15 cellular contexts compared by ENCODE assay signal in the genomic region with DNA sequence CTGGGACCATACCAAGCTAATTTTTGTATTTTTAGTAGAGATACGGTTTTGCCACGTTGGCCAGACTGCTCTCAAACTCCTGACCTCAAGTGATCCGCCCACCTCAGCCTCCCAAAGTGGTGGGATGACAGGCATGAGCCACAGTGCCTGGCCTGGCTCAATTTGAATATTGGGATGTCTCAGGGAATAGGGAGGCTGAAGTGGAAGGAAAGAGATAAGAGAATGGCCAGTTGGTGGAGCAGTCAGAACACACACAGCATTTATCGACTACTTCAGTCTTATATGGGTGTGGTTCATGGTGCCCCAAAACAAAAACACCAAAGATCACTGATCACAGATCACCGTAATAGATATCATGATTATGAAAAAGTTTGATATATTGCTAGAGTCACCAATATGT.
DNase-seq lines count a peak whose midpoint lies in the region; ATAC-seq, FAIRE-seq and TF ChIP-seq lines count a peak whose summit lies in the region.
"Had no signal": no experiment of that assay in that cellular context is flagged by ENCODE, and none has a peak within 500 bp of the region (broad histone marks: within the 10 kb centered on the region; RNA-seq: fewer than 3 reads in every experiment).

No MANE protein-coding gene starts in this region.

- DNase-seq in HepG2 (ENCODE audit: low spot score) (no peak), SK-MEL-5 (ENCODE audit: low read depth, low spot score) (peak; percentile 44), iPS-NIHi7 (ENCODE audit: extremely low spot score) (peak; percentile 22), NCI-H446 (lab: John Stamatoyannopoulos, UW) (no peak), NCI-H2227 (lab: John Stamatoyannopoulos, UW; ENCODE audit: unreplicated experiment) (no peak), MM.1S (no peak)
- DNase-seq: mucosa of descending colon; NCI-H2029 treated with DMSO at 0.1 percent for 48 hours; NCI-H774; stimulated activated naive B cell treated with anti-CD40 and anti-IgM and Interleukin-4, amounts not matched to agents 10 μg/mL and 1 μg/mL and 100 μg/mL, for 72 hours; T-helper 17 cell had no signal

- no peak overlapping the region for H3K4me2 ChIP-seq in HepG2 (ENCODE audit: low read depth, low read length)
- no peak overlapping the region for H3K4me2 ChIP-seq in MM.1S (ENCODE audit: low read depth, low read length)

- in situ Hi-C loops in HepG2 (cut with HindIII; ENCODE audit: extremely low pct_ligation_motif_present, low pct_unique_long_range_greater_than_20kb): no loop called here
- in situ Hi-C loops in SK-MEL-5 (cut with HindIII; ENCODE audit: low pct_unique_long_range_greater_than_20kb, low sequenced_read_pairs): no loop called here

- FAIRE-seq in HepG2 (lab: Jason Lieb, UNC): no peak
- FAIRE-seq: GM18507 had no signal

- BruUV-seq in HepG2 (replicated peaks; lab: Mats Ljungman, UMichigan): no TSS peak

- H3K27ac ChIP-seq in liver (ENCODE audit: low read depth in 1 of 2, low read length in 2 of 2): no peak overlapping the region
- no peak overlapping the region for H3K27ac ChIP-seq in HepG2 (ENCODE audit: extremely low read length, insufficient read depth, low read length)
- H3K27ac ChIP-seq in MM.1S (ENCODE audit: low read length): no peak overlapping the region
- H3K27ac ChIP-seq: RWPE1 had no signal

- POLR2A ChIA-PET in HepG2 (lab: Yijun Ruan, JAX): no interaction called here

- no peaks in the 10 kb centered on the region for H3F3A ChIP-seq in MM.1S (ENCODE audit: insufficient read depth, low read length)

- intact Hi-C loops in HepG2 (cut with micrococcal nuclease; ENCODE audit: unreplicated experiment): no loop called here

- no peaks in the 10 kb centered on the region for H4K20me1 ChIP-seq in HepG2 (ENCODE audit: insufficient read depth, low read length)
- no peaks in the 10 kb centered on the region for H4K20me1 ChIP-seq in MM.1S (ENCODE audit: insufficient read depth, low read length)

- TF ChIP-seq POLR2A in HepG2 (IDR thresholded peaks at IDR 0.05; ENCODE audit: insufficient read depth in 1 of 2, low read depth in 2 of 2, low read length in 2 of 2): no peak

- TF ChIP-seq CTCF in liver (IDR thresholded peaks at IDR 0.05; ENCODE audit: low read depth, low read length, missing input control) (peak; percentile 14), HepG2 (CRISPR knock-in tag; IDR thresholded peaks at IDR 0.05) (no peak), MM.1S (IDR thresholded peaks at IDR 0.05; ENCODE audit: low read length) (no peak)

- H3K27me3 ChIP-seq in liver (ENCODE audit: control insufficient read depth in 4 of 4, insufficient read depth in 4 of 4, low read length in 3 of 4): no peaks in the 10 kb centered on the region
- no peaks in the 10 kb centered on the region for H3K27me3 ChIP-seq in HepG2 (ENCODE audit: control insufficient read depth in 1 of 2, insufficient read depth in 2 of 2, low read length in 2 of 2)
- H3K27me3 ChIP-seq in MM.1S (replicated peaks; ENCODE audit: insufficient read depth, low read length): no peaks in the 10 kb centered on the region

- WGBS in liver: 71% methylated on average over 5 of the region's 5 CpGs
- WGBS in HepG2 (ENCODE audit: low lambda C conversion rate): 18% methylated on average over 5 of the region's 5 CpGs

- H2AFZ ChIP-seq in HepG2 (ENCODE audit: low read length) (no peak overlapping the region), MM.1S (ENCODE audit: low read length) (no peak overlapping the region)

- TF ChIP-seq EP300 in HepG2 (IDR thresholded peaks at IDR 0.05; ENCODE audit: low read depth in 2 of 2, low read length in 2 of 2) (no peak), HepG2 (CRISPR knock-in tag; IDR thresholded peaks at IDR 0.05; ENCODE audit: borderline replicate concordance) (no peak)

- TF ChIP-seq RAD21 in liver (IDR thresholded peaks at IDR 0.05) (peak; percentile 71), HepG2 (CRISPR knock-in tag; IDR thresholded peaks at IDR 0.05) (no peak)

- ATAC-seq in HepG2 (no peak), HG03439 (IDR thresholded peaks at IDR 0.05; ENCODE audit: unreplicated experiment) (no peak)
- ATAC-seq: mucosa of descending colon; stimulated activated naive B cell treated with anti-CD40 and anti-IgM and Interleukin-4, amounts not matched to agents 10 μg/mL and 1 μg/mL and 100 μg/mL, for 72 hours; T-helper 17 cell had no signal

- no peak overlapping the region for H3K4me3 ChIP-seq in liver (ENCODE audit: low read depth in 1 of 3, low read length in 3 of 3)
- H3K4me3 ChIP-seq in HepG2 (replicated peaks in 1 of 3; ENCODE audit: insufficient read depth in 1 of 3, low read depth in 2 of 3, low read length in 3 of 3): no peak overlapping the region
- H3K4me3 ChIP-seq in MM.1S (ENCODE audit: low read length): no peak overlapping the region
- H3K4me3 ChIP-seq: mucosa of descending colon had no signal

- H3K9ac ChIP-seq in liver (ENCODE audit: low read depth in 1 of 2, low read length in 2 of 2) (no peak overlapping the region), HepG2 (ENCODE audit: insufficient read depth, low read depth, low read length) (no peak overlapping the region), MM.1S (ENCODE audit: low read length) (no peak overlapping the region)

- H3K4me1 ChIP-seq in liver (ENCODE audit: control insufficient read depth in 4 of 4, insufficient read depth in 4 of 4, low read length in 3 of 4): no peaks in the 10 kb centered on the region
- no peaks in the 10 kb centered on the region for H3K4me1 ChIP-seq in HepG2 (ENCODE audit: insufficient read depth, low read length)
- H3K4me1 ChIP-seq in MM.1S (ENCODE audit: low read length): no peaks in the 10 kb centered on the region

- H3K79me2 ChIP-seq in HepG2 (ENCODE audit: insufficient read depth, low read length) (no peaks in the 10 kb centered on the region), MM.1S (ENCODE audit: low read length) (no peaks in the 10 kb centered on the region)

- H3K36me3 ChIP-seq in liver (ENCODE audit: control insufficient read depth in 4 of 4, insufficient read depth in 3 of 4, low read depth in 1 of 4, low read length in 3 of 4) (no peaks in the 10 kb centered on the region), HepG2 (replicated peaks in 1 of 2; ENCODE audit: control insufficient read depth in 1 of 2, insufficient read depth in 2 of 2, low read length in 2 of 2) (no peaks in the 10 kb centered on the region), MM.1S (replicated peaks; ENCODE audit: insufficient read depth, low read length) (no peaks in the 10 kb centered on the region)

- CTCF ChIA-PET in HepG2 (lab: Yijun Ruan, JAX; ENCODE audit: low intra/inter-chr PET ratio, low total read pairs): no interaction called here

- H3K9me3 ChIP-seq in liver (ENCODE audit: control insufficient read depth in 4 of 4, low read length in 3 of 4): no peaks in the 10 kb centered on the region
- no peaks in the 10 kb centered on the region for H3K9me3 ChIP-seq in HepG2 (ENCODE audit: low read length)
- H3K9me3 ChIP-seq in MM.1S (replicated peaks; ENCODE audit: insufficient read depth, low read length): no peaks in the 10 kb centered on the region
- H3K9me3 ChIP-seq: mucosa of descending colon had no signal

- H3K9me2 ChIP-seq in MM.1S (replicated peaks; ENCODE audit: insufficient read depth, low read length): no peaks in the 10 kb centered on the region

TF ChIP-seq in liver, 16 proteins besides CTCF, POLR2A, EP300 and RAD21 (continues in another document):
- TF ChIP-seq, protein P1, sequence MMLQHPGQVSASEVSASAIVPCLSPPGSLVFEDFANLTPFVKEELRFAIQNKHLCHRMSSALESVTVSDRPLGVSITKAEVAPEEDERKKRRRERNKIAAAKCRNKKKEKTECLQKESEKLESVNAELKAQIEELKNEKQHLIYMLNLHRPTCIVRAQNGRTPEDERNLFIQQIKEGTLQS (IDR thresholded peaks at IDR 0.05): no peak
- no peak for TF ChIP-seq HNF4G (IDR thresholded peaks at IDR 0.05)
- TF ChIP-seq FOXA2 (IDR thresholded peaks at IDR 0.05): no peak
- TF ChIP-seq NR2F2 (IDR thresholded peaks at IDR 0.05): no peak
- TF ChIP-seq, protein P2, sequence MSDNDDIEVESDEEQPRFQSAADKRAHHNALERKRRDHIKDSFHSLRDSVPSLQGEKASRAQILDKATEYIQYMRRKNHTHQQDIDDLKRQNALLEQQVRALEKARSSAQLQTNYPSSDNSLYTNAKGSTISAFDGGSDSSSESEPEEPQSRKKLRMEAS (IDR thresholded peaks at IDR 0.05): no peak
- TF ChIP-seq TAF1 (conservative IDR thresholded peaks at IDR 0.05): no peak

TF ChIP-seq in HepG2, 621 proteins besides CTCF, POLR2A, EP300 and RAD21:
- TF ChIP-seq ARID2 (CRISPR knock-in tag; IDR thresholded peaks at IDR 0.05; ENCODE audit: borderline replicate concordance) (no peak), CHD4 (IDR thresholded peaks at IDR 0.05; ENCODE audit: borderline replicate concordance, low read length) (no peak), SRY (CRISPR knock-in tag; IDR thresholded peaks at IDR 0.05) (no peak)
- TF ChIP-seq, protein P3, sequence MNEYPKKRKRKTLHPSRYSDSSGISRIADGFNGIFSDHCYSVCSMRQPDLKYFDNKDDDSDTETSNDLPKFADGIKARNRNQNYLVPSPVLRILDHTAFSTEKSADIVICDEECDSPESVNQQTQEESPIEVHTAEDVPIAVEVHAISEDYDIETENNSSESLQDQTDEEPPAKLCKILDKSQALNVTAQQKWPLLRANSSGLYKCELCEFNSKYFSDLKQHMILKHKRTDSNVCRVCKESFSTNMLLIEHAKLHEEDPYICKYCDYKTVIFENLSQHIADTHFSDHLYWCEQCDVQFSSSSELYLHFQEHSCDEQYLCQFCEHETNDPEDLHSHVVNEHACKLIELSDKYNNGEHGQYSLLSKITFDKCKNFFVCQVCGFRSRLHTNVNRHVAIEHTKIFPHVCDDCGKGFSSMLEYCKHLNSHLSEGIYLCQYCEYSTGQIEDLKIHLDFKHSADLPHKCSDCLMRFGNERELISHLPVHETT (CRISPR knock-in tag; conservative IDR thresholded peaks at IDR 0.05): no peak

Comparison
In these comparisons a context has a peak if more than half of its experiments do, and no peak if none do; other contexts are left out.
1. DNase-seq: peak in SK-MEL-5 (single experiment) and iPS-NIHi7 (single experiment); none in HepG2 (single experiment), NCI-H446 (0 of 2), NCI-H2227 (single experiment) and MM.1S (single experiment).